In genomic region chr3:170740726-170741591, GRCh38 we compare ENCODE assay signal across 10 cellular contexts.
DNase-seq lines count a peak whose midpoint lies in the region; ATAC-seq and TF ChIP-seq lines count a peak whose summit lies in the region.
"Had no signal": no experiment of that assay in that cellular context is flagged by ENCODE, and none has a peak within 500 bp of the region (broad histone marks: within the 10 kb centered on the region; RNA-seq: fewer than 3 reads in every experiment).

No MANE protein-coding gene starts in this region.

- ATAC-seq in activated T-helper 17 cell treated with anti-CD3 and anti-CD28 coated beads, Interleukin-2, amount 50 U/mL, for 72 hours (replicated peaks): no peak
- no peak for ATAC-seq in HG03095 (IDR thresholded peaks at IDR 0.05; ENCODE audit: unreplicated experiment)

- H3K4me1 ChIP-seq in adipocyte (ENCODE audit: control insufficient read depth, insufficient read depth, low read length) (peaks cover 60% of the 10 kb centered on the region), left ventricle myocardium inferior (peaks cover 9% of the 10 kb centered on the region)

- peaks cover 6% of the 10 kb centered on the region for H3K27me3 Mint-ChIP-seq in activated CD4-positive, alpha-beta memory T cell treated with anti-CD3 and anti-CD28 coated beads, Interleukin-2, amount 10 ng/mL, durations not matched to agents 7 days and 5 days
- peaks cover 15% of the 10 kb centered on the region for H3K27me3 Mint-ChIP-seq in activated T-helper 17 cell treated with anti-CD3 and anti-CD28 coated beads, Interleukin-2, amount 50 U/mL, for 72 hours

- TF ChIP-seq CTCF in left ventricle myocardium inferior (IDR thresholded peaks at IDR 0.05; ENCODE audit: borderline replicate concordance): no peak

- H3K27me3 ChIP-seq in adipocyte (replicated peaks; ENCODE audit: control insufficient read depth, insufficient read depth, low read length) (no peaks in the 10 kb centered on the region), left ventricle myocardium inferior (ENCODE audit: low read depth) (no peaks in the 10 kb centered on the region)

- H3K36me3 ChIP-seq in adipocyte (ENCODE audit: control insufficient read depth, insufficient read depth, low read length, severe bottlenecking) (no peaks in the 10 kb centered on the region), left ventricle myocardium inferior (no peaks in the 10 kb centered on the region)
- H3K36me3 ChIP-seq: HAP-1 had no signal

- no peak overlapping the region for H3K27ac Mint-ChIP-seq in activated CD4-positive, alpha-beta memory T cell treated with anti-CD3 and anti-CD28 coated beads, Interleukin-2, amount 10 ng/mL, durations not matched to agents 7 days and 5 days
- H3K27ac Mint-ChIP-seq in activated T-helper 17 cell treated with anti-CD3 and anti-CD28 coated beads, Interleukin-2, amount 50 U/mL, for 72 hours: no peak overlapping the region

- H3K9ac ChIP-seq in adipocyte (ENCODE audit: low read length): peak overlapping the region; percentile 80

- H3K36me3 Mint-ChIP-seq in activated CD4-positive, alpha-beta memory T cell treated with anti-CD3 and anti-CD28 coated beads, Interleukin-2, amount 10 ng/mL, durations not matched to agents 7 days and 5 days (ENCODE audit: low read depth): no peaks in the 10 kb centered on the region
- no peaks in the 10 kb centered on the region for H3K36me3 Mint-ChIP-seq in activated T-helper 17 cell treated with anti-CD3 and anti-CD28 coated beads, Interleukin-2, amount 50 U/mL, for 72 hours (ENCODE audit: low read depth)

- CTCF ChIA-PET in activated CD4-positive, alpha-beta memory T cell treated with anti-CD3 and anti-CD28 coated beads, Interleukin-2, amount 10 ng/mL, durations not matched to agents 7 days and 5 days (lab: Charles Lee): no interaction called here

- peak overlapping the region; percentile 65 for H3K4me3 ChIP-seq in adipocyte (ENCODE audit: low read length)
- H3K4me3 ChIP-seq in left ventricle myocardium inferior: no peak overlapping the region
- H3K4me3 ChIP-seq: HAP-1 had no signal

- H3K27ac ChIP-seq in left ventricle myocardium inferior (replicated peaks): peak overlapping the region; percentile 59

- POLR2A ChIA-PET in activated CD4-positive, alpha-beta memory T cell treated with anti-CD3 and anti-CD28 coated beads, Interleukin-2, amount 10 ng/mL, durations not matched to agents 7 days and 5 days (lab: Charles Lee): no interaction called here

- H3K9me3 Mint-ChIP-seq in activated CD4-positive, alpha-beta memory T cell treated with anti-CD3 and anti-CD28 coated beads, Interleukin-2, amount 10 ng/mL, durations not matched to agents 7 days and 5 days: no peaks in the 10 kb centered on the region
- H3K9me3 Mint-ChIP-seq in activated T-helper 17 cell treated with anti-CD3 and anti-CD28 coated beads, Interleukin-2, amount 50 U/mL, for 72 hours: no peaks in the 10 kb centered on the region

- H3K9me3 ChIP-seq in adipocyte (ENCODE audit: control insufficient read depth, low read length): no peaks in the 10 kb centered on the region
- no peaks in the 10 kb centered on the region for H3K9me3 ChIP-seq in left ventricle myocardium inferior (replicated peaks)
- H3K9me3 ChIP-seq: HAP-1 had no signal

- DNase-seq in LHCN-M2 (ENCODE audit: low read depth) (peak; percentile 96), adipocyte (ENCODE audit: low read depth) (peak; percentile 95), left ventricle myocardium inferior (peak; percentile 33), superior temporal gyrus (ENCODE audit: extremely low spot score) (peak; percentile 89)
- no peak for DNase-seq in activated CD4-positive, alpha-beta memory T cell treated with anti-CD3 and anti-CD28 coated beads, Interleukin-2, amount 10 ng/mL, durations not matched to agents 7 days and 5 days
- no peak for DNase-seq in activated CD8-positive, alpha-beta memory T cell treated with anti-CD3 and anti-CD28 coated beads, Interleukin-2, amount 50 U/mL, for 4 hours
- DNase-seq: activated CD8-positive, alpha-beta memory T cell treated with anti-CD3 and anti-CD28 coated beads for 24 hours had no signal

- intact Hi-C loops in left ventricle myocardium inferior (cut with micrococcal nuclease): no loop called here

- no peaks in the 10 kb centered on the region for H3K4me1 Mint-ChIP-seq in activated CD4-positive, alpha-beta memory T cell treated with anti-CD3 and anti-CD28 coated beads, Interleukin-2, amount 10 ng/mL, durations not matched to agents 7 days and 5 days
- H3K4me1 Mint-ChIP-seq in activated T-helper 17 cell treated with anti-CD3 and anti-CD28 coated beads, Interleukin-2, amount 50 U/mL, for 72 hours: no peaks in the 10 kb centered on the region

- no peak overlapping the region for H3K4me3 Mint-ChIP-seq in activated CD4-positive, alpha-beta memory T cell treated with anti-CD3 and anti-CD28 coated beads, Interleukin-2, amount 10 ng/mL, durations not matched to agents 7 days and 5 days
- no peak overlapping the region for H3K4me3 Mint-ChIP-seq in activated T-helper 17 cell treated with anti-CD3 and anti-CD28 coated beads, Interleukin-2, amount 50 U/mL, for 72 hours

Comparison
In these comparisons a context has a peak if more than half of its experiments do, and no peak if none do; other contexts are left out.
1. DNase-seq: peak in LHCN-M2 (single experiment), adipocyte (single experiment), left ventricle myocardium inferior (single experiment) and superior temporal gyrus (single experiment); none in activated CD4-positive, alpha-beta memory T cell treated with anti-CD3 and anti-CD28 coated beads, Interleukin-2, amount 10 ng/mL, durations not matched to agents 7 days and 5 days (single experiment) and activated CD8-positive, alpha-beta memory T cell treated with anti-CD3 and anti-CD28 coated beads, Interleukin-2, amount 50 U/mL, for 4 hours (single experiment).